9 cellular contexts compared by ENCODE assay signal in the genomic region with DNA sequence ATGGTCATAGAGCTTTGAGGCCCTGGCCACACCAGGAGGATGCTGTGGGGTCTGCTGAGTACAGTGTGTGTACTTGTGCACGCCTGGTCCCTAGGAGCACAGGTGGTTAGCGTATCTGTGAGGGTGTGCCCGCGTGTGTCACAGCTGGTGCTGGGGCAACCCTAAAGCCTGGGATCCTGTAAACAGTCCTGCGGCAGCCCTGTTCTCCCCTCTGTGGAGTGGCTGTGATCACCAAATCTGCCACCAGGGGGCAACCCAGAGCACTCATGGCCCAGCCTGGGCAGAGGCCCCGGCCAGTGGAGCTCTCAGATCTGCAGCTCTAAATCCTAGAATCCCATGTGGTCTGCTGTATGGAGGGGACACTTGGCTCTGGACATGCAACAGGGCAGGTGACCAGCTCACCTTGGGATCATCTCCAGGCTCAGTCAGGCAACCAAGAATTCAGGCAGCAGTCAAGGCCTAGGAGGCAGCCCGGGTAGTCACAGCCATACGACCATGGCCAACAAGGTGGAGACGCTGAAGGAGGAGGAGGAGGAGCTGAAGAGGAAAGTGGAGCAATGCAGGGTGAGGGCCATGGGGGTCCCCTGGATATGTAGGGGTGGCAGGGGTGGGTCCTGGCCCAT. TPM values are rescaled to one million over a fixed set of nuclear protein-coding genes. Genes with fewer than 3 reads are reported as not detected.
DNase-seq lines count a peak whose midpoint lies in the region; ATAC-seq and TF ChIP-seq lines count a peak whose summit lies in the region.
"Had no signal": no experiment of that assay in that cellular context is flagged by ENCODE, and none has a peak within 500 bp of the region (broad histone marks: within the 10 kb centered on the region; RNA-seq: fewer than 3 reads in every experiment).

No MANE protein-coding gene starts in this region.

- intact Hi-C loops in CD8-positive, alpha-beta T cell (cut with DNase I, micrococcal nuclease): loop anchor here (1.0 kb wide), 6 partner anchors 15 to 322 kb away; partner anchors contain the start of gene PDXP (in 1 of the 2)

- H3K4me1 ChIP-seq in CD8-positive, alpha-beta T cell (ENCODE audit: insufficient read depth, low read length): peaks cover 39% of the 10 kb centered on the region

- DNase-seq in CD8-positive, alpha-beta T cell: peak; percentile 78 to 93 (median 80)
- peak; percentile 61 for DNase-seq in HCEC 1CT
- peak; percentile 59 for DNase-seq in NCI-H460 (ENCODE audit: extremely low read depth, low read depth)
- peak; percentile 84 to 90 for DNase-seq in activated CD4-positive, alpha-beta T cell treated with anti-CD3 and anti-CD28 coated beads, Interleukin-2, amount 50 U/mL, for 4 hours
- DNase-seq in dermis blood vessel endothelial cell: peak; percentile 82
- DNase-seq in medulla oblongata (ENCODE audit: extremely low spot score): peak; percentile 88
- DNase-seq in stimulated activated CD8-positive, alpha-beta memory T cell treated with anti-CD3 and anti-CD28 coated beads, Interleukin-15, amount 100 ng/mL, for 1 hour (ENCODE audit: low read depth): peak; percentile 88
- no peak for DNase-seq in cortex of kidney (lab: John Stamatoyannopoulos, UW)

- H3K4me1 Mint-ChIP-seq in CD8-positive, alpha-beta T cell (ENCODE audit: low read depth): peaks cover 42% of the 10 kb centered on the region

- POLR2A ChIA-PET in CD8-positive, alpha-beta T cell (lab: Charles Lee): interaction anchor here (0.9 to 9.0 kb wide), 9 partner anchors 14 to 45 kb away, joined by 3 to 123 read pairs (median 12); partner anchors contain the start of genes GGA1, LGALS1, NOL12 and PDXP

- no peaks in the 10 kb centered on the region for H3K9me3 ChIP-seq in CD8-positive, alpha-beta T cell (ENCODE audit: low read length)

- CTCF ChIA-PET in CD8-positive, alpha-beta T cell (lab: Charles Lee): interaction anchor here (0.6 to 64.7 kb wide), 14 partner anchors 18 to 220 kb away, joined by 3 to 2176 read pairs (median 6); partner anchors contain the start of genes ANKRD54, GGA1, LGALS1 and NOL12

- ATAC-seq in CD8-positive, alpha-beta T cell: peak; percentile 62

- H3K36me3 ChIP-seq in CD8-positive, alpha-beta T cell (ENCODE audit: insufficient read depth, low read length): peaks cover 60% of the 10 kb centered on the region

- peak; percentile 85 for TF ChIP-seq CTCF in CD8-positive, alpha-beta T cell (IDR thresholded peaks at IDR 0.05)

- H3K9me3 Mint-ChIP-seq in CD8-positive, alpha-beta T cell: no peaks in the 10 kb centered on the region
- H3K9me3 Mint-ChIP-seq: activated naive CD4-positive, alpha-beta T cell treated with anti-CD3 and anti-CD28 coated beads, Interleukin-2, amount 50 U/mL, for 24 hours had no signal

- H3K4me3 ChIP-seq in CD8-positive, alpha-beta T cell (ENCODE audit: low read depth, low read length): no peak overlapping the region

- peak overlapping the region; percentile 65 for H3K4me3 Mint-ChIP-seq in CD8-positive, alpha-beta T cell
- H3K4me3 Mint-ChIP-seq: activated naive CD4-positive, alpha-beta T cell treated with anti-CD3 and anti-CD28 coated beads, Interleukin-2, amount 50 U/mL, for 24 hours had no signal

- peaks cover 64% of the 10 kb centered on the region for H3K36me3 Mint-ChIP-seq in CD8-positive, alpha-beta T cell
- H3K36me3 Mint-ChIP-seq: activated naive CD4-positive, alpha-beta T cell treated with anti-CD3 and anti-CD28 coated beads, Interleukin-2, amount 50 U/mL, for 24 hours had no signal

- H3K27me3 Mint-ChIP-seq in CD8-positive, alpha-beta T cell (ENCODE audit: low read depth): no peaks in the 10 kb centered on the region
- H3K27me3 Mint-ChIP-seq: activated naive CD4-positive, alpha-beta T cell treated with anti-CD3 and anti-CD28 coated beads, Interleukin-2, amount 50 U/mL, for 24 hours had no signal

- H3K27me3 ChIP-seq in CD8-positive, alpha-beta T cell (ENCODE audit: insufficient read depth, low read length): no peaks in the 10 kb centered on the region

- peak overlapping the region; percentile 69 for H3K27ac Mint-ChIP-seq in CD8-positive, alpha-beta T cell

- peak overlapping the region; percentile 15 for H3K27ac ChIP-seq in CD8-positive, alpha-beta T cell (ENCODE audit: low read depth, low read length)

RNA-seq across cellular contexts. Expression of gene SH3BP1, which starts 3.9 kb away (rescaled TPM):
- total RNA-seq in CD8-positive, alpha-beta T cell: 10 to 100 TPM; 51.5 to 52.9 TPM
- total RNA-seq in NCI-H460 (2014; rRNA removed; shearing (Covaris generic)): 1.7 and 2.9 TPM in 2 replicates
- polyA plus RNA-seq in NCI-H460 (2014; cell fraction: nucleus; rRNA removed): 8.8 and 12.1 TPM in 2 replicates
- 0.85 and 2.7 TPM in 2 replicates for total RNA-seq in dermis blood vessel endothelial cell

RNA-seq across cellular contexts. Expression of gene PDXP, which starts 15.2 kb away (rescaled TPM):
- 1 to 10 TPM; 2.4 to 3.2 TPM for total RNA-seq in CD8-positive, alpha-beta T cell
- 27.1 and 37.5 TPM in 2 replicates for total RNA-seq in NCI-H460 (2014; rRNA removed; shearing (Covaris generic))
- polyA plus RNA-seq in NCI-H460 (2014; cell fraction: nucleus; rRNA removed): 32.5 and 34.0 TPM in 2 replicates
- 9.0 and 13.3 TPM in 2 replicates for total RNA-seq in dermis blood vessel endothelial cell

RNA-seq across cellular contexts. Expression of gene LGALS1, which starts 32.1 kb away (rescaled TPM):
- total RNA-seq in CD8-positive, alpha-beta T cell: 10 to 100 TPM; 20.8 to 29.4 TPM
- 742 and 842 TPM in 2 replicates for total RNA-seq in NCI-H460 (2014; rRNA removed; shearing (Covaris generic))
- polyA plus RNA-seq in NCI-H460 (2014; cell fraction: nucleus; rRNA removed): 498 and 1,078 TPM in 2 replicates
- 2,321 and 4,948 TPM in 2 replicates for total RNA-seq in dermis blood vessel endothelial cell

RNA-seq across cellular contexts. Expression of gene GGA1, which starts 34.7 kb away (rescaled TPM):
- total RNA-seq in CD8-positive, alpha-beta T cell: 10 to 100 TPM; 66.0 to 69.1 TPM
- total RNA-seq in NCI-H460 (2014; rRNA removed; shearing (Covaris generic)): 36.5 TPM in 2 replicates
- 118 and 144 TPM in 2 replicates for polyA plus RNA-seq in NCI-H460 (2014; cell fraction: nucleus; rRNA removed)
- total RNA-seq in dermis blood vessel endothelial cell: 48.3 and 55.3 TPM in 2 replicates

RNA-seq across cellular contexts. Expression of gene NOL12, which starts 42.8 kb away (rescaled TPM):
- 10 to 100 TPM; 25.1 to 29.1 TPM for total RNA-seq in CD8-positive, alpha-beta T cell
- 39.7 and 42.2 TPM in 2 replicates for total RNA-seq in NCI-H460 (2014; rRNA removed; shearing (Covaris generic))
- 75.2 and 83.1 TPM in 2 replicates for polyA plus RNA-seq in NCI-H460 (2014; cell fraction: nucleus; rRNA removed)
- 22.9 and 23.1 TPM in 2 replicates for total RNA-seq in dermis blood vessel endothelial cell

Comparison
In these comparisons a context has a peak if more than half of its experiments do, and no peak if none do; other contexts are left out.
1. RNA of gene SH3BP1, which starts 3.9 kb away (total RNA-seq): 51.5 to 52.9 TPM in CD8-positive, alpha-beta T cell; 1.7 to 2.9 TPM in NCI-H460 and 0.85 to 2.7 TPM in dermis blood vessel endothelial cell; every median in the first group is over 10 times any median in the second.
2. RNA of gene LGALS1, which starts 32.1 kb away (total RNA-seq): 2,321 to 4,948 TPM in dermis blood vessel endothelial cell and 742 to 842 TPM in NCI-H460; 20.8 to 29.4 TPM in CD8-positive, alpha-beta T cell; every median in the first group is over 10 times any median in the second.